Comparison of ENCODE assay signal across 1 cellular context in genomic region chr19:34482380-34483250, GRCh38.
A peak's percentile ranks its signal among the peaks of the same experiment; 100 is the strongest.
TF ChIP-seq lines count a peak whose summit lies in the region.

No MANE protein-coding gene starts in this region.

TF ChIP-seq in HEK293, 187 proteins besides CTCF, POLR2A, EP300 and RAD21 (continued from another document and continues in another):
- TF ChIP-seq AEBP2 (tag by site-specific recombination; IDR thresholded peaks at IDR 0.05; ENCODE audit: borderline replicate concordance) = no peak
- no peak for TF ChIP-seq ZNF121 (tag by site-specific recombination; IDR thresholded peaks at IDR 0.05)
- no peak for TF ChIP-seq ZNF518A (tag by site-specific recombination; conservative IDR thresholded peaks at IDR 0.05; ENCODE audit: low read depth)
- TF ChIP-seq TSHZ1 (tag by site-specific recombination; IDR thresholded peaks at IDR 0.05; ENCODE audit: borderline replicate concordance) = no peak
- TF ChIP-seq PATZ1 (tag by site-specific recombination; IDR thresholded peaks at IDR 0.05) = peak; percentile 66
- peak; percentile 38; the same call in 1 of the 2 replicates for TF ChIP-seq PRDM10 (tag by site-specific recombination; IDR thresholded peaks at IDR 0.05)
- peak; percentile 89; the same call in 1 of the 2 replicates for TF ChIP-seq ZNF561 (tag by site-specific recombination; IDR thresholded peaks at IDR 0.05; ENCODE audit: borderline replicate concordance)
- no peak for TF ChIP-seq ZNF211 (tag by site-specific recombination; IDR thresholded peaks at IDR 0.05; ENCODE audit: low read depth)
- TF ChIP-seq PRDM4 (tag by site-specific recombination; IDR thresholded peaks at IDR 0.05) = no peak
- TF ChIP-seq ZNF155 (tag by site-specific recombination; IDR thresholded peaks at IDR 0.05) = no peak
- TF ChIP-seq ZNF266 (tag by site-specific recombination; IDR thresholded peaks at IDR 0.05; ENCODE audit: low read depth) = no peak; the same call in 1 of the 2 replicates
- TF ChIP-seq ZXDB (tag by site-specific recombination; IDR thresholded peaks at IDR 0.05) = no peak
- 0 out of 2 replicates have a peak, but pooled peaks have one; percentile 28 for TF ChIP-seq ZNF664 (tag by site-specific recombination; IDR thresholded peaks at IDR 0.05)
- no peak for TF ChIP-seq ZNF704 (tag by site-specific recombination; IDR thresholded peaks at IDR 0.05)
- TF ChIP-seq PBX3 (CRISPR knock-in tag; IDR thresholded peaks at IDR 0.05) = no peak
- no peak for TF ChIP-seq OVOL3 (tag by site-specific recombination; IDR thresholded peaks at IDR 0.05)
- no peak for TF ChIP-seq ZNF639 (tag by site-specific recombination; IDR thresholded peaks at IDR 0.05)
- no peak for TF ChIP-seq ZNF37A (tag by site-specific recombination; IDR thresholded peaks at IDR 0.05)
- TF ChIP-seq ZBTB26 (tag by site-specific recombination; optimal IDR thresholded peaks at IDR 0.05) = peak; percentile 94
- no peak for TF ChIP-seq ZNF23 (tag by site-specific recombination; IDR thresholded peaks at IDR 0.05; ENCODE audit: borderline replicate concordance)
- 0 out of 2 replicates have a peak, but pooled peaks have one; percentile 19 for TF ChIP-seq ZNF391 (tag by site-specific recombination; IDR thresholded peaks at IDR 0.05; ENCODE audit: borderline replicate concordance, low read depth)
- TF ChIP-seq YY2 (tag by site-specific recombination; IDR thresholded peaks at IDR 0.05) = no peak
- peak; percentile 46; the same call in 1 of the 2 replicates for TF ChIP-seq ZNF223 (tag by site-specific recombination; IDR thresholded peaks at IDR 0.05)
- TF ChIP-seq GLI4 (tag by site-specific recombination; IDR thresholded peaks at IDR 0.05) = no peak
- peak; percentile 82 for TF ChIP-seq GLIS2 (tag by site-specific recombination; IDR thresholded peaks at IDR 0.05)
- TF ChIP-seq ZNF501 (tag by site-specific recombination; IDR thresholded peaks at IDR 0.05) = no peak
- TF ChIP-seq ZIC2 (tag by site-specific recombination; IDR thresholded peaks at IDR 0.05) = 0 out of 2 replicates have a peak, but pooled peaks have one; percentile 16
- TF ChIP-seq ZNF560 (tag by site-specific recombination; IDR thresholded peaks at IDR 0.05; ENCODE audit: borderline replicate concordance) = no peak
